ENCODE assay signal across 1 cellular context in genomic region chr17:43020789-43021738, GRCh38.
TF ChIP-seq lines count a peak whose summit lies in the region.

No MANE protein-coding gene starts in this region.

TF ChIP-seq in IMR-90, 13 proteins besides CTCF, POLR2A, EP300 and RAD21:
- peak; percentile 60; the same call in 1 of the 2 replicates for TF ChIP-seq MAZ (IDR thresholded peaks at IDR 0.05; ENCODE audit: borderline replicate concordance, low read depth, low read length)
- no peak for TF ChIP-seq NFE2L2 (IDR thresholded peaks at IDR 0.05; ENCODE audit: low read depth, low read length)
- peak; percentile 74 for TF ChIP-seq USF2 (IDR thresholded peaks at IDR 0.05; ENCODE audit: low read depth, low read length)
- no peak for TF ChIP-seq SMC3 (IDR thresholded peaks at IDR 0.05; ENCODE audit: low read depth, low read length)
- peak; percentile 41; the same call in 1 of the 2 replicates for TF ChIP-seq CEBPB (IDR thresholded peaks at IDR 0.05; ENCODE audit: low read depth, low read length)
- TF ChIP-seq FOS (IDR thresholded peaks at IDR 0.05; ENCODE audit: low read depth, low read length), result 0 out of 2 replicates have a peak, but pooled peaks have one; percentile 40
- no peak for TF ChIP-seq MXI1 (IDR thresholded peaks at IDR 0.05; ENCODE audit: borderline replicate concordance, low read depth, low read length)
- no peak for TF ChIP-seq RFX5 (IDR thresholded peaks at IDR 0.05; ENCODE audit: low read depth, low read length)
- no peak for TF ChIP-seq MAFK (IDR thresholded peaks at IDR 0.05; ENCODE audit: low read depth, low read length)
- peak; percentile 67 for TF ChIP-seq BHLHE40 (IDR thresholded peaks at IDR 0.05; ENCODE audit: low read depth, low read length)
